ENCODE assay signal across 2 cellular contexts in the genomic region with DNA sequence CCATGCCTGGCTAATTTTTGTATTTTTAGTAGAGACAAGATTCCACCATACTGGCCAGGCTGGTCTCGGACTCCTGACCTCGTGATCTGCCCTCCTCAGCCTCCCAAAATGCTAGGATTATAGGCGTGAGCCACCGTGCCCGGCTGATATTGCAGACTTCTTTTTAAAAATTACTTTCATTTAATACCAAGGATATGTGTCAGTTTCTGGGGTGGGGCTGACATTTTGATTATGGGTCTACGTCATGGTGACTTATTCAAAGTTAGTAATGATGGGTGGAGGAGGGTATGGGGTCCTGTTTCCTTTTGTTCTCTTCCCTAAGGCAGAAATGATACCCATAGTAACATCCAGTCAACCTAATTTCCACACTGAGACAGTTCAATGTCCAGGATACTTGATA.
TF ChIP-seq lines count a peak whose summit lies in the region.

No MANE protein-coding gene starts in this region.

TF ChIP-seq in A549, 52 proteins besides CTCF, POLR2A, EP300 and RAD21 (continued from another document):
- TF ChIP-seq, protein P1, sequence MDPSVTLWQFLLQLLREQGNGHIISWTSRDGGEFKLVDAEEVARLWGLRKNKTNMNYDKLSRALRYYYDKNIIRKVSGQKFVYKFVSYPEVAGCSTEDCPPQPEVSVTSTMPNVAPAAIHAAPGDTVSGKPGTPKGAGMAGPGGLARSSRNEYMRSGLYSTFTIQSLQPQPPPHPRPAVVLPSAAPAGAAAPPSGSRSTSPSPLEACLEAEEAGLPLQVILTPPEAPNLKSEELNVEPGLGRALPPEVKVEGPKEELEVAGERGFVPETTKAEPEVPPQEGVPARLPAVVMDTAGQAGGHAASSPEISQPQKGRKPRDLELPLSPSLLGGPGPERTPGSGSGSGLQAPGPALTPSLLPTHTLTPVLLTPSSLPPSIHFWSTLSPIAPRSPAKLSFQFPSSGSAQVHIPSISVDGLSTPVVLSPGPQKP (IDR thresholded peaks at IDR 0.05; ENCODE audit: low read depth, low read length): no peak
- TF ChIP-seq NFE2L2 (conservative IDR thresholded peaks at IDR 0.05; ENCODE audit: low read length): 0 out of 2 replicates have a peak, but pooled peaks have one; percentile 4

TF ChIP-seq in HCT116, 20 proteins besides CTCF, POLR2A, EP300 and RAD21 (continued from another document):
- TF ChIP-seq, protein P2, sequence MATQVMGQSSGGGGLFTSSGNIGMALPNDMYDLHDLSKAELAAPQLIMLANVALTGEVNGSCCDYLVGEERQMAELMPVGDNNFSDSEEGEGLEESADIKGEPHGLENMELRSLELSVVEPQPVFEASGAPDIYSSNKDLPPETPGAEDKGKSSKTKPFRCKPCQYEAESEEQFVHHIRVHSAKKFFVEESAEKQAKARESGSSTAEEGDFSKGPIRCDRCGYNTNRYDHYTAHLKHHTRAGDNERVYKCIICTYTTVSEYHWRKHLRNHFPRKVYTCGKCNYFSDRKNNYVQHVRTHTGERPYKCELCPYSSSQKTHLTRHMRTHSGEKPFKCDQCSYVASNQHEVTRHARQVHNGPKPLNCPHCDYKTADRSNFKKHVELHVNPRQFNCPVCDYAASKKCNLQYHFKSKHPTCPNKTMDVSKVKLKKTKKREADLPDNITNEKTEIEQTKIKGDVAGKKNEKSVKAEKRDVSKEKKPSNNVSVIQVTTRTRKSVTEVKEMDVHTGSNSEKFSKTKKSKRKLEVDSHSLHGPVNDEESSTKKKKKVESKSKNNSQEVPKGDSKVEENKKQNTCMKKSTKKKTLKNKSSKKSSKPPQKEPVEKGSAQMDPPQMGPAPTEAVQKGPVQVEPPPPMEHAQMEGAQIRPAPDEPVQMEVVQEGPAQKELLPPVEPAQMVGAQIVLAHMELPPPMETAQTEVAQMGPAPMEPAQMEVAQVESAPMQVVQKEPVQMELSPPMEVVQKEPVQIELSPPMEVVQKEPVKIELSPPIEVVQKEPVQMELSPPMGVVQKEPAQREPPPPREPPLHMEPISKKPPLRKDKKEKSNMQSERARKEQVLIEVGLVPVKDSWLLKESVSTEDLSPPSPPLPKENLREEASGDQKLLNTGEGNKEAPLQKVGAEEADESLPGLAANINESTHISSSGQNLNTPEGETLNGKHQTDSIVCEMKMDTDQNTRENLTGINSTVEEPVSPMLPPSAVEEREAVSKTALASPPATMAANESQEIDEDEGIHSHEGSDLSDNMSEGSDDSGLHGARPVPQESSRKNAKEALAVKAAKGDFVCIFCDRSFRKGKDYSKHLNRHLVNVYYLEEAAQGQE (IDR thresholded peaks at IDR 0.05; ENCODE audit: low read depth): no peak
- TF ChIP-seq CBX3 (IDR thresholded peaks at IDR 0.05; ENCODE audit: low read depth) (no peak), EGR1 (IDR thresholded peaks at IDR 0.05; ENCODE audit: low read depth) (no peak), SRF (IDR thresholded peaks at IDR 0.05; ENCODE audit: low read depth) (no peak), EZH2 (IDR thresholded peaks at IDR 0.05) (no peak), CEBPB (IDR thresholded peaks at IDR 0.05; ENCODE audit: low read depth) (no peak)
- TF ChIP-seq, protein P3, sequence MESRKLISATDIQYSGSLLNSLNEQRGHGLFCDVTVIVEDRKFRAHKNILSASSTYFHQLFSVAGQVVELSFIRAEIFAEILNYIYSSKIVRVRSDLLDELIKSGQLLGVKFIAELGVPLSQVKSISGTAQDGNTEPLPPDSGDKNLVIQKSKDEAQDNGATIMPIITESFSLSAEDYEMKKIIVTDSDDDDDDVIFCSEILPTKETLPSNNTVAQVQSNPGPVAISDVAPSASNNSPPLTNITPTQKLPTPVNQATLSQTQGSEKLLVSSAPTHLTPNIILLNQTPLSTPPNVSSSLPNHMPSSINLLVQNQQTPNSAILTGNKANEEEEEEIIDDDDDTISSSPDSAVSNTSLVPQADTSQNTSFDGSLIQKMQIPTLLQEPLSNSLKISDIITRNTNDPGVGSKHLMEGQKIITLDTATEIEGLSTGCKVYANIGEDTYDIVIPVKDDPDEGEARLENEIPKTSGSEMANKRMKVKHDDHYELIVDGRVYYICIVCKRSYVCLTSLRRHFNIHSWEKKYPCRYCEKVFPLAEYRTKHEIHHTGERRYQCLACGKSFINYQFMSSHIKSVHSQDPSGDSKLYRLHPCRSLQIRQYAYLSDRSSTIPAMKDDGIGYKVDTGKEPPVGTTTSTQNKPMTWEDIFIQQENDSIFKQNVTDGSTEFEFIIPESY (IDR thresholded peaks at IDR 0.05; ENCODE audit: extremely low read depth, insufficient replicate concordance, low read length): no peak
